ENCODE assay signal across 20 cellular contexts in genomic region chr11:123163621-123164020, GRCh38. TPM values are rescaled to one million over a fixed set of nuclear protein-coding genes. Genes with fewer than 3 reads are reported as not detected.
DNase-seq lines count a peak whose midpoint lies in the region; ATAC-seq, FAIRE-seq and TF ChIP-seq lines count a peak whose summit lies in the region.
"Had no signal": no experiment of that assay in that cellular context is flagged by ENCODE, and none has a peak within 500 bp of the region (broad histone marks: within the 10 kb centered on the region; RNA-seq: fewer than 3 reads in every experiment).

No MANE protein-coding gene starts in this region.

- TF ChIP-seq POLR2A in HepG2 (IDR thresholded peaks at IDR 0.05; ENCODE audit: insufficient read depth in 1 of 2, low read depth in 2 of 2, low read length in 2 of 2) (no peak), right lobe of liver (IDR thresholded peaks at IDR 0.05) (no peak)

- peaks cover 4% of the 10 kb centered on the region for H3K27me3 Mint-ChIP-seq in activated T-helper 2 cell treated with anti-CD3 and anti-CD28 coated beads, Interferon-gamma antibody, Interleukin-2, Interleukin-4, amounts not matched to agents 10 μg/mL and 5 μg/mL and 100 μg/mL, durations not matched to agents 14 hours and 24 hours and 36 hours (ENCODE audit: low read depth)
- peaks cover 19% of the 10 kb centered on the region for H3K27me3 Mint-ChIP-seq in progenitor cell of endocrine pancreas
- H3K27me3 Mint-ChIP-seq: CD4-positive, CD25-positive, alpha-beta regulatory T cell had no signal

- H3K4me3 ChIP-seq in HepG2 (replicated peaks in 1 of 3; ENCODE audit: insufficient read depth in 1 of 3, low read depth in 2 of 3, low read length in 3 of 3) (no peak overlapping the region), right lobe of liver (no peak overlapping the region), SK-N-MC (no peak overlapping the region), epithelial cell of proximal tubule (ENCODE audit: low read depth, low read length) (no peak overlapping the region)
- H3K4me3 ChIP-seq: gastroesophageal sphincter, left lung, suprapubic skin had no signal

- in situ Hi-C loops in HepG2 (cut with HindIII; ENCODE audit: extremely low pct_ligation_motif_present, low pct_unique_long_range_greater_than_20kb) = no loop called here

- no peaks in the 10 kb centered on the region for H3K9me3 Mint-ChIP-seq in activated T-helper 2 cell treated with anti-CD3 and anti-CD28 coated beads, Interferon-gamma antibody, Interleukin-2, Interleukin-4, amounts not matched to agents 10 μg/mL and 5 μg/mL and 100 μg/mL, durations not matched to agents 14 hours and 24 hours and 36 hours
- H3K9me3 Mint-ChIP-seq in progenitor cell of endocrine pancreas (ENCODE audit: low read depth) = no peaks in the 10 kb centered on the region
- H3K9me3 Mint-ChIP-seq: CD4-positive, CD25-positive, alpha-beta regulatory T cell; neural crest cell had no signal

- H3K27me3 ChIP-seq in HepG2 (ENCODE audit: control insufficient read depth in 1 of 2, insufficient read depth in 2 of 2, low read length in 2 of 2) (peaks cover 0 to 10% of the 10 kb centered on the region in 2 experiments; a peak in 2 of 5 replicates), right lobe of liver (no peaks in the 10 kb centered on the region)
- H3K27me3 ChIP-seq: gastroesophageal sphincter had no signal

- H3K36me3 ChIP-seq in HepG2 (replicated peaks in 1 of 2; ENCODE audit: control insufficient read depth in 1 of 2, insufficient read depth in 2 of 2, low read length in 2 of 2) = no peaks in the 10 kb centered on the region
- no peaks in the 10 kb centered on the region for H3K36me3 ChIP-seq in right lobe of liver
- H3K36me3 ChIP-seq in SK-N-MC (ENCODE audit: insufficient read depth, low read length) = peaks cover 13% of the 10 kb centered on the region
- H3K36me3 ChIP-seq: gastroesophageal sphincter, left lung, suprapubic skin had no signal

- H3K27ac ChIP-seq in HepG2 (ENCODE audit: extremely low read length, insufficient read depth, low read length) = no peak overlapping the region
- H3K27ac ChIP-seq in right lobe of liver = no peak overlapping the region
- peak overlapping the region; percentile 66; the same call in 1 of the 2 replicates for H3K27ac ChIP-seq in SK-N-MC
- H3K27ac ChIP-seq: HL-60, left lung, suprapubic skin had no signal

- H3K79me2 ChIP-seq in HepG2 (ENCODE audit: insufficient read depth, low read length) = no peaks in the 10 kb centered on the region

- POLR2A ChIA-PET in HepG2 (lab: Yijun Ruan, JAX) = no interaction called here

- BruUV-seq in HepG2 (replicated peaks; lab: Mats Ljungman, UMichigan) = no TSS peak

- no peak overlapping the region for H3K4me2 ChIP-seq in HepG2 (ENCODE audit: low read depth, low read length)

- H3K4me3 Mint-ChIP-seq in activated T-helper 2 cell treated with anti-CD3 and anti-CD28 coated beads, Interferon-gamma antibody, Interleukin-2, Interleukin-4, amounts not matched to agents 10 μg/mL and 5 μg/mL and 100 μg/mL, durations not matched to agents 14 hours and 24 hours and 36 hours (ENCODE audit: low read depth) = no peak overlapping the region
- H3K4me3 Mint-ChIP-seq in progenitor cell of endocrine pancreas (ENCODE audit: low read depth) = no peak overlapping the region
- H3K4me3 Mint-ChIP-seq: CD4-positive, CD25-positive, alpha-beta regulatory T cell; neural crest cell had no signal

- 21% methylated on average over 4 of the region's 4 CpGs for WGBS in HepG2 (ENCODE audit: low lambda C conversion rate)
- 89% methylated on average over 1 of the region's 4 CpGs for WGBS in right lobe of liver (ENCODE audit: insufficient coverage, low coverage, low lambda C conversion rate, missing lambda C conversion rate)

- H3K36me3 Mint-ChIP-seq in activated T-helper 2 cell treated with anti-CD3 and anti-CD28 coated beads, Interferon-gamma antibody, Interleukin-2, Interleukin-4, amounts not matched to agents 10 μg/mL and 5 μg/mL and 100 μg/mL, durations not matched to agents 14 hours and 24 hours and 36 hours (ENCODE audit: low read depth) = no peaks in the 10 kb centered on the region
- no peaks in the 10 kb centered on the region for H3K36me3 Mint-ChIP-seq in progenitor cell of endocrine pancreas (ENCODE audit: insufficient read depth)
- H3K36me3 Mint-ChIP-seq: CD4-positive, CD25-positive, alpha-beta regulatory T cell had no signal

- no peak for DNase-seq in HepG2 (ENCODE audit: low spot score)
- DNase-seq in right lobe of liver = no peak
- DNase-seq in SK-N-MC (ENCODE audit: low read depth, low spot score) = no peak
- no peak for DNase-seq in epithelial cell of proximal tubule (ENCODE audit: low read depth)
- DNase-seq in activated T-helper 2 cell treated with anti-CD3 and anti-CD28 coated beads, Interferon-gamma antibody, Interleukin-2, Interleukin-4, amounts not matched to agents 10 μg/mL and 5 μg/mL and 100 μg/mL, durations not matched to agents 14 hours and 24 hours and 36 hours (ENCODE audit: low spot score) = no peak
- DNase-seq in progenitor cell of endocrine pancreas (ENCODE audit: low spot score, unreplicated experiment) = no peak
- DNase-seq: activated CD4-positive, alpha-beta T cell treated with anti-CD3 and anti-CD28 coated beads for 1 hour; CD4-positive, CD25-positive, alpha-beta regulatory T cell; H7; left lung; NCI-H524 had no signal

- intact Hi-C loops in HepG2 (cut with micrococcal nuclease; ENCODE audit: unreplicated experiment) = no loop called here
- intact Hi-C loops in right lobe of liver (cut with DNase I) = no loop called here
- intact Hi-C loops in activated T-helper 2 cell treated with anti-CD3 and anti-CD28 coated beads, Interferon-gamma antibody, Interleukin-2, Interleukin-4, amounts not matched to agents 10 μg/mL and 5 μg/mL and 100 μg/mL, durations not matched to agents 14 hours and 24 hours and 36 hours (cut with micrococcal nuclease) = no loop called here

- H4K20me1 ChIP-seq in HepG2 (ENCODE audit: insufficient read depth, low read length) = no peaks in the 10 kb centered on the region

- no peak overlapping the region for H2AFZ ChIP-seq in HepG2 (ENCODE audit: low read length)

- peaks cover 10% of the 10 kb centered on the region for H3K4me1 Mint-ChIP-seq in activated T-helper 2 cell treated with anti-CD3 and anti-CD28 coated beads, Interferon-gamma antibody, Interleukin-2, Interleukin-4, amounts not matched to agents 10 μg/mL and 5 μg/mL and 100 μg/mL, durations not matched to agents 14 hours and 24 hours and 36 hours (ENCODE audit: low read depth)
- H3K4me1 Mint-ChIP-seq in progenitor cell of endocrine pancreas (ENCODE audit: low read depth) = no peaks in the 10 kb centered on the region

- no peaks in the 10 kb centered on the region for H3K4me1 ChIP-seq in HepG2 (ENCODE audit: insufficient read depth, low read length)
- no peaks in the 10 kb centered on the region for H3K4me1 ChIP-seq in right lobe of liver
- H3K4me1 ChIP-seq: left lung, suprapubic skin had no signal

- TF ChIP-seq CTCF in HepG2 (CRISPR knock-in tag; IDR thresholded peaks at IDR 0.05) (no peak), right lobe of liver (IDR thresholded peaks at IDR 0.05) (no peak), epithelial cell of proximal tubule (conservative IDR thresholded peaks at IDR 0.05; ENCODE audit: low read depth, low read length) (peak; percentile 41), progenitor cell of endocrine pancreas (IDR thresholded peaks at IDR 0.05; ENCODE audit: unreplicated experiment) (no peak)

- FAIRE-seq in HepG2 (lab: Jason Lieb, UNC) = no peak
- FAIRE-seq: A204.1, colon, endometrium had no signal

- no peaks in the 10 kb centered on the region for H3K9me3 ChIP-seq in HepG2 (ENCODE audit: low read length)
- no peaks in the 10 kb centered on the region for H3K9me3 ChIP-seq in right lobe of liver
- H3K9me3 ChIP-seq in SK-N-MC (ENCODE audit: low read depth, low read length) = no peaks in the 10 kb centered on the region
- H3K9me3 ChIP-seq: gastroesophageal sphincter, left lung, suprapubic skin had no signal

- H3K9ac ChIP-seq in HepG2 (ENCODE audit: insufficient read depth, low read depth, low read length) (no peak overlapping the region), SK-N-MC (ENCODE audit: insufficient read length) (no peak overlapping the region)

- no peak overlapping the region for H3K27ac Mint-ChIP-seq in activated T-helper 2 cell treated with anti-CD3 and anti-CD28 coated beads, Interferon-gamma antibody, Interleukin-2, Interleukin-4, amounts not matched to agents 10 μg/mL and 5 μg/mL and 100 μg/mL, durations not matched to agents 14 hours and 24 hours and 36 hours
- no peak overlapping the region for H3K27ac Mint-ChIP-seq in progenitor cell of endocrine pancreas
- H3K27ac Mint-ChIP-seq: CD4-positive, CD25-positive, alpha-beta regulatory T cell had no signal

- CTCF ChIA-PET in HepG2 (lab: Yijun Ruan, JAX; ENCODE audit: low intra/inter-chr PET ratio, low total read pairs) = no interaction called here

- ATAC-seq in HepG2 (peak; percentile 42; the same call in 2 of the 3 replicates), right lobe of liver (no peak), GM19467 (IDR thresholded peaks at IDR 0.05; ENCODE audit: unreplicated experiment) (no peak), GM21737 (IDR thresholded peaks at IDR 0.05; ENCODE audit: unreplicated experiment) (no peak)
- ATAC-seq: gastroesophageal sphincter, left lung had no signal

- TF ChIP-seq RAD21 in HepG2 (CRISPR knock-in tag; IDR thresholded peaks at IDR 0.05) = no peak

- TF ChIP-seq EP300 in HepG2 (IDR thresholded peaks at IDR 0.05; ENCODE audit: low read depth in 2 of 2, low read length in 2 of 2) (no peak), HepG2 (CRISPR knock-in tag; IDR thresholded peaks at IDR 0.05; ENCODE audit: borderline replicate concordance) (no peak)

RNA-seq across cellular contexts. Expression of gene CLMP, which starts 31.4 kb away (rescaled TPM):
- not detected in 2 replicates for total RNA-seq in HepG2 (2016; rRNA removed; fragmentation: Illumina TruSeq; extraction: Trizol)
- total RNA-seq in HepG2 (2016; cell fraction: cytosol; rRNA removed; fragmentation: Illumina TruSeq; extraction: Trizol; ENCODE audit: low read depth) = not detected in 2 replicates
- not detected in 2 replicates for total RNA-seq in HepG2 (2016; cell fraction: insoluble cytoplasmic fraction; rRNA removed; fragmentation: Illumina TruSeq; extraction: Trizol)
- not detected in 2 replicates for total RNA-seq in HepG2 (2016; cell fraction: membrane; rRNA removed; fragmentation: Illumina TruSeq; extraction: Trizol)
- total RNA-seq in HepG2 (2016; cell fraction: nucleus; rRNA removed; fragmentation: Illumina TruSeq; extraction: Trizol) = not detected in 2 replicates
- not detected in 2 replicates for polyA plus RNA-seq in HepG2 (2011; rRNA removed)
- not detected in 2 replicates for polyA plus RNA-seq in HepG2 (2011; cell fraction: cytosol; rRNA removed)
- not detected in 2 replicates for polyA plus RNA-seq in HepG2 (2011; cell fraction: nucleus; rRNA removed)
- polyA plus RNA-seq in HepG2 (2012) = not detected in 2 replicates
- not detected in 2 replicates for polyA plus RNA-seq in HepG2 (2016; cell fraction: cytosol; fragmentation: Illumina TruSeq; extraction: Trizol; ENCODE audit: low read depth)
- not detected in 2 replicates for polyA plus RNA-seq in HepG2 (2016; cell fraction: insoluble cytoplasmic fraction; fragmentation: Illumina TruSeq; extraction: Trizol; ENCODE audit: low read depth)
- polyA plus RNA-seq in HepG2 (2016; cell fraction: membrane; fragmentation: Illumina TruSeq; extraction: Trizol; ENCODE audit: low read depth) = not detected in 2 replicates
- polyA plus RNA-seq in HepG2 (2016; cell fraction: nucleus; fragmentation: Illumina TruSeq; extraction: Trizol; ENCODE audit: insufficient read depth, low read depth) = not detected in 2 replicates
- polyA minus RNA-seq in HepG2 (2011; rRNA and poly(A)+ RNA removed; ENCODE audit: low replicate concordance) = 64.2 TPM in 1 of 2 replicates, not detected in the other
- not detected in 2 replicates for polyA minus RNA-seq in HepG2 (2011; cell fraction: cytosol; rRNA and poly(A)+ RNA removed)
- 0.64 TPM in 1 of 2 replicates, not detected in the other for polyA minus RNA-seq in HepG2 (2011; cell fraction: nucleus; rRNA and poly(A)+ RNA removed)
- 1 to 10 TPM in 1 of 6 experiments, under 1 TPM in 5; 0.17 to 1.2 (median 0.51) TPM for total RNA-seq in right lobe of liver
- total RNA-seq in epithelial cell of proximal tubule = 19.0 and 27.7 TPM in 2 replicates
- 0.05 and 0.11 TPM in 2 replicates for total RNA-seq in activated T-helper 2 cell treated with anti-CD3 and anti-CD28 coated beads, Interferon-gamma antibody, Interleukin-2, Interleukin-4, amounts not matched to agents 10 μg/mL and 5 μg/mL and 100 μg/mL, durations not matched to agents 14 hours and 24 hours and 36 hours
- 2.3 and 4.0 TPM in 2 replicates for total RNA-seq in progenitor cell of endocrine pancreas
